ENCODE assay signal across 15 cellular contexts in the genomic region with DNA sequence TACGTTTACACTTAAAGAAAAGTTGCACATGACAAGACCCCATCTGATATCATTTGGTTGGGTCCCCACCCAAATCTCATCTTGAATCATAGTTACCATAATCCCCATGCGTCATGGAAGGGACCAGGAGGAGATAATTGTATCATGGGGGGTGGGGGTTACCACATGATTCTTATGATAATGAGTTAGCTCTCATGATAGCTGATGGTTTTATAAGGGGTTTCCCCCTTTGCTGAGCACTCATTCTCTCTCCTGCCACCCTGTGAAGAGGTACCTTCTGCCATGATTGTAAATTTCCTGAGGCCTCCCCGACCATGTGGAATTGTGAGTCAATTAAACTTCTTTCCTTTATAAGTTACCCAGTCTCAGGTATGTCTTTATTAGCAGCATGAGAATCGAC.
"Had no signal": no experiment of that assay in that cellular context is flagged by ENCODE, and none has a peak within 500 bp of the region (broad histone marks: within the 10 kb centered on the region; RNA-seq: fewer than 3 reads in every experiment).

No MANE protein-coding gene starts in this region.

- H3K27ac Mint-ChIP-seq: activated T-helper 1 cell treated with anti-CD3 and anti-CD28 coated beads, Interleukin-12 subunit alpha, Interleukin-12 subunit beta, Interleukin-2, Interleukin-4 antibody, amounts not matched to agents 30 ng/mL and 10 ng/mL and 1 ng/mL, durations not matched to agents 14 hours and 24 hours and 36 hours; brain; nephron had no signal

- H3K9me3 Mint-ChIP-seq: nephron; stimulated activated memory B cell treated with anti-CD40 and anti-IgM and Interleukin-4, amounts not matched to agents 10 μg/mL and 1 μg/mL and 100 μg/mL, for 72 hours had no signal

- DNase-seq: activated CD4-positive, alpha-beta T cell treated with anti-CD3 and anti-CD28 coated beads, Interleukin-2, amount 50 U/mL, for 4 hours; activated CD8-positive, alpha-beta memory T cell treated with anti-CD3 and anti-CD28 coated beads, Interleukin-2, amount 50 U/mL, for 4 hours; activated gamma-delta T cell treated with Interleukin-2 at 50 U/mL for 16 hours; cerebellar nuclear complex; colonic mucosa; effector CD8-positive, alpha-beta T cell; esophagus squamous epithelium; left ventricle myocardium inferior; posterior cingulate gyrus; right cardiac atrium; stimulated activated CD4-positive, alpha-beta T cell treated with anti-CD3 and anti-CD28 coated beads, Interleukin-4, amount 100 ng/mL, for 1 hour had no signal

- H3K4me3 Mint-ChIP-seq: activated T-helper 1 cell treated with anti-CD3 and anti-CD28 coated beads, Interleukin-12 subunit alpha, Interleukin-12 subunit beta, Interleukin-2, Interleukin-4 antibody, amounts not matched to agents 30 ng/mL and 10 ng/mL and 1 ng/mL, durations not matched to agents 14 hours and 24 hours and 36 hours; brain; nephron; stimulated activated memory B cell treated with anti-CD40 and anti-IgM and Interleukin-4, amounts not matched to agents 10 μg/mL and 1 μg/mL and 100 μg/mL, for 72 hours had no signal

- H3K36me3 Mint-ChIP-seq: brain; stimulated activated memory B cell treated with anti-CD40 and anti-IgM and Interleukin-4, amounts not matched to agents 10 μg/mL and 1 μg/mL and 100 μg/mL, for 72 hours had no signal

- ATAC-seq: right cardiac atrium; stimulated activated memory B cell treated with anti-CD40 and anti-IgM and Interleukin-4, amounts not matched to agents 10 μg/mL and 1 μg/mL and 100 μg/mL, for 72 hours had no signal
